In the genomic region with DNA sequence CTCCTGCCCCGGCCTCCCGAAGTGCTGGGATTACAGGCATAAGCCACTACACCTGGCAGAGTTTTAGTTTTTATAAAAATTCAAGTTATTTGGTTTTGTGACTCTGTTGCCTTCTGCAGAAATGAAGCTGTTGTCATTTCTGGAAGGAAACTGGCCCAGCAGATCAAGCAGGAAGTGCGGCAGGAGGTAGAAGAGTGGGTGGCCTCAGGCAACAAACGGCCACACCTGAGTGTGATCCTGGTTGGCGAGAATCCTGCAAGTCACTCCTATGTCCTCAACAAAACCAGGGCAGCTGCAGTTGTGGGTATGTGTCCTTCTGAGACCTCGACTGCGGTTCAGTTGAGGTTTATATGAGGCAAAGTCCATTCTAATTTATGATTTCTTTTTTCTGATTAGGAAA, we compare ENCODE assay signal across 8 cellular contexts. TPM values are rescaled to one million over a fixed set of nuclear protein-coding genes. Genes with fewer than 3 reads are reported as not detected.
DNase-seq lines count a peak whose midpoint lies in the region; ATAC-seq and FAIRE-seq lines count a peak whose summit lies in the region.

No MANE protein-coding gene starts in this region.

- FAIRE-seq in RCC 7860 (lab: Jason Lieb, UNC) = no peak

- peak overlapping the region; percentile 94 for H3K27ac Mint-ChIP-seq in activated CD4-positive, alpha-beta T cell treated with anti-CD3 and anti-CD28 coated beads, Interleukin-2, amount 10 ng/mL, durations not matched to agents 7 days and 5 days
- peak overlapping the region; percentile 96 to 97 for H3K27ac Mint-ChIP-seq in effector memory CD8-positive, alpha-beta T cell
- H3K27ac Mint-ChIP-seq in stimulated activated naive CD8-positive, alpha-beta T cell treated with anti-CD3 and anti-CD28 coated beads, Interleukin-15, amount 100 ng/mL, for 72 hours = peak overlapping the region; percentile 96 to 99

- peaks cover 75% of the 10 kb centered on the region for H3K36me3 Mint-ChIP-seq in activated CD4-positive, alpha-beta T cell treated with anti-CD3 and anti-CD28 coated beads, Interleukin-2, amount 10 ng/mL, durations not matched to agents 7 days and 5 days (ENCODE audit: low read depth)
- peaks cover 25% of the 10 kb centered on the region for H3K36me3 Mint-ChIP-seq in effector memory CD8-positive, alpha-beta T cell (ENCODE audit: insufficient read depth)

- POLR2A ChIA-PET in activated CD4-positive, alpha-beta T cell treated with anti-CD3 and anti-CD28 coated beads, Interleukin-2, amount 10 ng/mL, durations not matched to agents 7 days and 5 days (lab: Charles Lee) = interaction anchor here (0.6 to 0.9 kb wide), 2 partner anchors 27 to 340 kb away, joined by 3 read pairs; a partner anchor contains a TSS

- peak; percentile 35 for ATAC-seq in effector memory CD8-positive, alpha-beta T cell (replicated peaks)
- ATAC-seq in stimulated activated naive CD8-positive, alpha-beta T cell treated with anti-CD3 and anti-CD28 coated beads, Interleukin-15, amount 100 ng/mL, for 72 hours = peak; percentile 50

- peak; percentile 42 for DNase-seq in activated CD4-positive, alpha-beta T cell treated with anti-CD3 and anti-CD28 coated beads, Interleukin-2, amount 10 ng/mL, durations not matched to agents 7 days and 5 days
- no peak for DNase-seq in activated CD4-positive, alpha-beta T cell treated with anti-CD3 and anti-CD28 coated beads, Interleukin-2, amount 50 U/mL, for 4 hours
- peak; percentile 8 for DNase-seq in NOMO-1 treated with dmso at 0.1 percent for 144 hours (lab: John Stamatoyannopoulos, UW; ENCODE audit: unreplicated experiment)
- no peak for DNase-seq in effector memory CD8-positive, alpha-beta T cell
- DNase-seq in stimulated activated naive CD8-positive, alpha-beta T cell treated with anti-CD3 and anti-CD28 coated beads, Interleukin-15, amount 100 ng/mL, for 72 hours = peak in 1 of 2 donors; percentile 43
- DNase-seq in GM19238 (ENCODE audit: insufficient read length, low spot score) = no peak
- no peak for DNase-seq in NCI-H226
- DNase-seq in RCC 7860 (ENCODE audit: low spot score) = no peak

- peaks cover 76% of the 10 kb centered on the region for H3K4me1 Mint-ChIP-seq in activated CD4-positive, alpha-beta T cell treated with anti-CD3 and anti-CD28 coated beads, Interleukin-2, amount 10 ng/mL, durations not matched to agents 7 days and 5 days
- H3K4me1 Mint-ChIP-seq in effector memory CD8-positive, alpha-beta T cell (ENCODE audit: low read depth in 2 of 2) = peaks cover 28 to 35% of the 10 kb centered on the region in 2 donors
- peaks cover 78% of the 10 kb centered on the region for H3K4me1 Mint-ChIP-seq in stimulated activated naive CD8-positive, alpha-beta T cell treated with anti-CD3 and anti-CD28 coated beads, Interleukin-15, amount 100 ng/mL, for 72 hours

- H3K27me3 Mint-ChIP-seq in activated CD4-positive, alpha-beta T cell treated with anti-CD3 and anti-CD28 coated beads, Interleukin-2, amount 10 ng/mL, durations not matched to agents 7 days and 5 days = no peaks in the 10 kb centered on the region
- no peaks in the 10 kb centered on the region for H3K27me3 Mint-ChIP-seq in effector memory CD8-positive, alpha-beta T cell
- no peaks in the 10 kb centered on the region for H3K27me3 Mint-ChIP-seq in stimulated activated naive CD8-positive, alpha-beta T cell treated with anti-CD3 and anti-CD28 coated beads, Interleukin-15, amount 100 ng/mL, for 72 hours

- H3K9me3 Mint-ChIP-seq in activated CD4-positive, alpha-beta T cell treated with anti-CD3 and anti-CD28 coated beads, Interleukin-2, amount 10 ng/mL, durations not matched to agents 7 days and 5 days = no peaks in the 10 kb centered on the region
- H3K9me3 Mint-ChIP-seq in effector memory CD8-positive, alpha-beta T cell = no peaks in the 10 kb centered on the region
- no peaks in the 10 kb centered on the region for H3K9me3 Mint-ChIP-seq in stimulated activated naive CD8-positive, alpha-beta T cell treated with anti-CD3 and anti-CD28 coated beads, Interleukin-15, amount 100 ng/mL, for 72 hours

- H3K4me3 Mint-ChIP-seq in activated CD4-positive, alpha-beta T cell treated with anti-CD3 and anti-CD28 coated beads, Interleukin-2, amount 10 ng/mL, durations not matched to agents 7 days and 5 days = peak overlapping the region; percentile 64
- H3K4me3 Mint-ChIP-seq in effector memory CD8-positive, alpha-beta T cell = peak overlapping the region; percentile 67 to 75
- H3K4me3 Mint-ChIP-seq in stimulated activated naive CD8-positive, alpha-beta T cell treated with anti-CD3 and anti-CD28 coated beads, Interleukin-15, amount 100 ng/mL, for 72 hours = peak overlapping the region; percentile 75 to 77

- CTCF ChIA-PET in activated CD4-positive, alpha-beta T cell treated with anti-CD3 and anti-CD28 coated beads, Interleukin-2, amount 10 ng/mL, durations not matched to agents 7 days and 5 days (lab: Charles Lee) = interaction anchor here (0.9 to 2.6 kb wide), 8 partner anchors 8 to 186 kb away, joined by 3 to 26 read pairs (median 6); a partner anchor contains a TSS

RNA-seq across cellular contexts. Expression of a gene that starts 7.2 kb away (rescaled TPM):
- total RNA-seq in activated CD4-positive, alpha-beta T cell treated with anti-CD3 and anti-CD28 coated beads, Interleukin-2, amount 10 ng/mL, durations not matched to agents 7 days and 5 days = 100 to 1,000 TPM; 129 to 130 TPM

RNA-seq across cellular contexts. Expression of a gene that starts 26.9 kb away (rescaled TPM):
- 100 to 1,000 TPM; 163 to 165 TPM for total RNA-seq in activated CD4-positive, alpha-beta T cell treated with anti-CD3 and anti-CD28 coated beads, Interleukin-2, amount 10 ng/mL, durations not matched to agents 7 days and 5 days

RNA-seq across cellular contexts. Expression of a gene that starts 57.9 kb away (rescaled TPM):
- 10 to 100 TPM; 53.3 to 63.2 TPM for total RNA-seq in activated CD4-positive, alpha-beta T cell treated with anti-CD3 and anti-CD28 coated beads, Interleukin-2, amount 10 ng/mL, durations not matched to agents 7 days and 5 days

Comparison
In these comparisons a context has a peak if more than half of its experiments do, and no peak if none do; other contexts are left out.
1. DNase-seq: peak in activated CD4-positive, alpha-beta T cell treated with anti-CD3 and anti-CD28 coated beads, Interleukin-2, amount 10 ng/mL, durations not matched to agents 7 days and 5 days (single experiment) and NOMO-1 treated with dmso at 0.1 percent for 144 hours (single experiment); none in activated CD4-positive, alpha-beta T cell treated with anti-CD3 and anti-CD28 coated beads, Interleukin-2, amount 50 U/mL, for 4 hours (0 of 2), effector memory CD8-positive, alpha-beta T cell (0 of 3), GM19238 (single experiment), NCI-H226 (single experiment) and RCC 7860 (single experiment).
2. Peak in every context shown above with its lines, with median percentiles within 50 percentile points of each other: H3K27ac Mint-ChIP-seq and H3K4me3 Mint-ChIP-seq.